Comparison of ENCODE assay signal across 21 cellular contexts in the genomic region with DNA sequence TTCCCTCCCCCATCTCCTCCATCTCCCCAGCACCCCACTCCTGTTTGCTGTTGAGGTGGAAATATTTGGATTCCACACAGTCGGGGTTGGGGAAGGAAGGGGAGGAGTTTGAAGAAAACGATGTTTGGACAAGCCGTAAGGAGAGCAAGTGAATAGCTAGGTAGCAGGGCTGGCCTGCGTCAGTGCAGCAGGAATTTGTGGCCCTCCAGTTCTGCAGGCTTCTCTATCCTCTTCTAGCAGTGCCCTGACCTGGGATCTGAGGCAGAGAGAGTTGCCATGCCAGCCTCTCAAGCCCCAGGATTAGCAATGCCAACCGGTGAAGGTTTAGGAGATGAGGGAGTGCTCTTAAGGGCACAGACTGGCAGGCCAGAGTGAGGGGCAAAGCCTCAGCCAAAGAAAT. TPM values are rescaled to one million over a fixed set of nuclear protein-coding genes. Genes with fewer than 3 reads are reported as not detected.
"Had no signal": no experiment of that assay in that cellular context is flagged by ENCODE, and none has a peak within 500 bp of the region (broad histone marks: within the 10 kb centered on the region; RNA-seq: fewer than 3 reads in every experiment).

No MANE protein-coding gene starts in this region.

- H3K4me1 Mint-ChIP-seq: activated CD4-positive, alpha-beta T cell treated with anti-CD3 and anti-CD28 coated beads, Interleukin-2, amount 10 ng/mL, durations not matched to agents 24 days and 14 days; brain; central memory CD8-positive, alpha-beta T cell; mesothelial cell of epicardium had no signal

- H3K4me1 ChIP-seq: esophagus squamous epithelium, stomach, testis had no signal

- DNase-seq: activated CD4-positive, alpha-beta T cell treated with anti-CD3 and anti-CD28 coated beads, Interleukin-2, amount 10 ng/mL, durations not matched to agents 24 days and 14 days; activated CD4-positive, CD25-positive, alpha-beta regulatory T cell; activated CD8-positive, alpha-beta memory T cell treated with anti-CD3 and anti-CD28 coated beads, Interleukin-2, amount 50 U/mL, for 48 hours; activated gamma-delta T cell treated with Interleukin-2 at 50 U/mL for 16 hours; activated T-cell treated with anti-CD3 and anti-CD28 coated beads, Interleukin-2, amount 50 U/mL, for 72 hours; amniotic stem cell; effector CD4-positive, alpha-beta T cell; esophagus squamous epithelium; head of caudate nucleus; kidney glomerular epithelial cell; ovary; stimulated activated CD4-positive, alpha-beta T cell treated with anti-CD3 and anti-CD28 coated beads, Interleukin-12 subunit alpha, Interleukin-12 subunit beta, amount 100 ng/mL, for 4 hours; stimulated activated CD4-positive, alpha-beta T cell treated with anti-CD3 and anti-CD28 coated beads, Interleukin-2, amount 100 ng/mL, for 24 hours; stomach; testis had no signal

- H3K9me3 Mint-ChIP-seq: activated CD4-positive, alpha-beta T cell treated with anti-CD3 and anti-CD28 coated beads, Interleukin-2, amount 10 ng/mL, durations not matched to agents 24 days and 14 days; activated T-cell treated with anti-CD3 and anti-CD28 coated beads, Interleukin-2, amount 50 U/mL, for 72 hours; central memory CD8-positive, alpha-beta T cell had no signal

- H3K27me3 ChIP-seq: esophagus squamous epithelium, ovary, stomach, testis had no signal

- H3K36me3 ChIP-seq: esophagus squamous epithelium, ovary, stomach had no signal

- H3K4me3 Mint-ChIP-seq: activated CD4-positive, alpha-beta T cell treated with anti-CD3 and anti-CD28 coated beads, Interleukin-2, amount 10 ng/mL, durations not matched to agents 24 days and 14 days; activated naive CD8-positive, alpha-beta T cell; activated T-cell treated with anti-CD3 and anti-CD28 coated beads, Interleukin-2, amount 50 U/mL, for 72 hours; brain; central memory CD8-positive, alpha-beta T cell; mesothelial cell of epicardium had no signal

- H3K4me3 ChIP-seq: coronary artery, esophagus squamous epithelium, ovary, stomach, testis had no signal

- H3K27ac Mint-ChIP-seq: activated CD4-positive, alpha-beta T cell treated with anti-CD3 and anti-CD28 coated beads, Interleukin-2, amount 10 ng/mL, durations not matched to agents 24 days and 14 days; activated naive CD8-positive, alpha-beta T cell; activated T-cell treated with anti-CD3 and anti-CD28 coated beads, Interleukin-2, amount 50 U/mL, for 72 hours; brain; mesothelial cell of epicardium had no signal

- H3K27ac ChIP-seq: coronary artery, esophagus squamous epithelium, ovary, stomach, testis had no signal

- H3K9me3 ChIP-seq: esophagus squamous epithelium, stomach, testis had no signal

- ATAC-seq: activated T-cell treated with anti-CD3 and anti-CD28 coated beads, Interleukin-2, amount 50 U/mL, for 72 hours had no signal

- H3K36me3 Mint-ChIP-seq: activated naive CD8-positive, alpha-beta T cell; mesothelial cell of epicardium had no signal

RNA-seq across cellular contexts. Expression of gene SERPINF2, which starts 45.0 kb away (rescaled TPM):
- polyA plus RNA-seq: neural cell had no signal
